1 cellular context compared by ENCODE assay signal in the genomic region with DNA sequence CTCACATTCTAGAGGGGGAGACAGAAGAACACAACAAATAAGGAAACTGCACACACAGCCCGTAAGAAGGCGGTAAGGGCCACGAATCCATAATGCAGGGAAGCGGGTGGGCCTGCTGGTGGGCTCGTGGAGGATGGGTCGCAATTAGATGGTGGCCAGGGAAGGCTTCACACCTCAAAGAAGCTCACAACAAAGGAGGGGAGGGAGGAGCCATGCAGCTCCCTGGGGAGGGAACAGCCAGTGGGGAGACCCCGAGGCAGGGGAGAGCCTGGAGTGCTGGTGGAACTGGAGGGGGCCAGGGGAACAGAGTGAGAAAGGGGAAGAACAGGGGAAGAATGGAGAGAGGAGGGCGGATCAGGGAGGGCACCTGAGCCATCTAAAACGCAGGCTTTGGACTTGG.
TF ChIP-seq lines count a peak whose summit lies in the region.

No MANE protein-coding gene starts in this region.

TF ChIP-seq in HepG2, 621 proteins besides CTCF, POLR2A, EP300 and RAD21 (continued from another document):
- TF ChIP-seq, protein P1, sequence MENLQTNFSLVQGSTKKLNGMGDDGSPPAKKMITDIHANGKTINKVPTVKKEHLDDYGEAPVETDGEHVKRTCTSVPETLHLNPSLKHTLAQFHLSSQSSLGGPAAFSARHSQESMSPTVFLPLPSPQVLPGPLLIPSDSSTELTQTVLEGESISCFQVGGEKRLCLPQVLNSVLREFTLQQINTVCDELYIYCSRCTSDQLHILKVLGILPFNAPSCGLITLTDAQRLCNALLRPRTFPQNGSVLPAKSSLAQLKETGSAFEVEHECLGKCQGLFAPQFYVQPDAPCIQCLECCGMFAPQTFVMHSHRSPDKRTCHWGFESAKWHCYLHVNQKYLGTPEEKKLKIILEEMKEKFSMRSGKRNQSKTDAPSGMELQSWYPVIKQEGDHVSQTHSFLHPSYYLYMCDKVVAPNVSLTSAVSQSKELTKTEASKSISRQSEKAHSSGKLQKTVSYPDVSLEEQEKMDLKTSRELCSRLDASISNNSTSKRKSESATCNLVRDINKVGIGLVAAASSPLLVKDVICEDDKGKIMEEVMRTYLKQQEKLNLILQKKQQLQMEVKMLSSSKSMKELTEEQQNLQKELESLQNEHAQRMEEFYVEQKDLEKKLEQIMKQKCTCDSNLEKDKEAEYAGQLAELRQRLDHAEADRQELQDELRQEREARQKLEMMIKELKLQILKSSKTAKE (CRISPR knock-in tag; IDR thresholded peaks at IDR 0.05; ENCODE audit: borderline replicate concordance), result peak; percentile 33; the same call in 1 of the 2 replicates
- 0 out of 2 replicates have a peak, but pooled peaks have one; percentile 49 for TF ChIP-seq ZNF367 (CRISPR knock-in tag; IDR thresholded peaks at IDR 0.05; ENCODE audit: borderline replicate concordance)
